Comparison of ENCODE assay signal across 8 cellular contexts in the genomic region with DNA sequence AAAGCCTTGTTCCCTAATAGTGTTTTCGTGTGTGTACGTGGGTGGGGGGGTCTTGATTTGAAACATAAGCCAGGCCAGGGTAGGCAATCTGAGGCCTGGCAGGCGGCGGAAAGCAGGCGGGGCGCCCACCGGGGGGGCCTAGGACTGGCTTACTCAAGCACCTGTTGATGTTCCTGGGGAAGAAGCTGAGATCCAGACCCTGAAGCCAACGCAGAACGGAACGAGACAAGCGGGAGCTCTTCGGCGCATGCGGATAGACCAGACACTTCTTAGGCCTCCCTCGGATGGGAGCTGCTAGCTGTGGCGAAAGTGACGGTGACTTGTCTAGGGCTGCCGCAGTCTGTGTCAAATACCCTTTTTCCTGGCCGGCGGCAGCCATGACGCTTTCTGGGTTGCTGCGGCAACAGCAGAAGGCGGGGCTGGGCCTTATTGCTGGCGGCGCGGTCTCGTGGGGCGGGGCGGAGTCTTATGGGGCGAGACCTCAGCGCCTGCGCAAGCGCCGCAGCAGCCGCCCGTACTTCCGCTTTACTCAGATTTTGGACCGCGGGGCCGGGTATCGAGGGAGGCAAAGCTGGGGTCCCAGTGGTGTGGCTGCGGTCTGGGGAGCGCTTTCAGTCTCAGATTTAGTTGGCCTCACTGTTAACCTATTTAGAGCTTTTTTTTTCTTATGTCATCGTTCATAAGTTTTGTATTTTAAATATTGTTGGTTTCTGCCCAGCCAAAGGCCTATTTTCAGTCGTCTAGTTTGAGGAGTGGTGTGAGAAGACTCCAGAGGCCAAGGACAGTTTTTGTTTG. TPM values are rescaled to one million over a fixed set of nuclear protein-coding genes. Genes with fewer than 3 reads are reported as not detected.
DNase-seq lines count a peak whose midpoint lies in the region; ATAC-seq and TF ChIP-seq lines count a peak whose summit lies in the region.

Gene SPATA4 (minus strand): TSS at position 402 of the 795 bp plus-strand sequence. CDS start 23 bp downstream, at position 379.

- ATAC-seq in HG02588 (IDR thresholded peaks at IDR 0.05; ENCODE audit: unreplicated experiment): peak; percentile 97
- peak; percentile 99 for ATAC-seq in gastroesophageal sphincter

- DNase-seq in GF-D8 (lab: John Stamatoyannopoulos, UW) (peak; percentile 41), NCI-H1048 (lab: John Stamatoyannopoulos, UW) (peak; percentile 32), SK-N-MC (ENCODE audit: low read depth, low spot score) (peak; percentile 34)
- peak; percentile 95 for DNase-seq in activated naive CD4-positive, alpha-beta T cell treated with anti-CD3 and anti-CD28 coated beads, Interleukin-2, amount 50 U/mL, for 16 hours

- no peaks in the 10 kb centered on the region for H3K27me3 ChIP-seq in gastroesophageal sphincter
- peaks cover 44% of the 10 kb centered on the region for H3K27me3 ChIP-seq in neutrophil
- H3K27me3 ChIP-seq in subcutaneous abdominal adipose tissue (ENCODE audit: control insufficient read depth in 5 of 5, insufficient read depth in 4 of 5, low read length in 5 of 5): peaks cover 0 to 4% (median 0%) of the 10 kb centered on the region in 5 donors

- H3K9me3 ChIP-seq in SK-N-MC (ENCODE audit: low read depth, low read length): no peaks in the 10 kb centered on the region
- no peaks in the 10 kb centered on the region for H3K9me3 ChIP-seq in gastroesophageal sphincter
- H3K9me3 ChIP-seq in neutrophil: no peaks in the 10 kb centered on the region
- no peaks in the 10 kb centered on the region for H3K9me3 ChIP-seq in subcutaneous abdominal adipose tissue (ENCODE audit: control insufficient read depth in 5 of 5, low read length in 5 of 5)

- peak; percentile 26 to 65 for TF ChIP-seq POLR2A in gastroesophageal sphincter (IDR thresholded peaks at IDR 0.05)

- no peak for TF ChIP-seq EP300 in gastroesophageal sphincter (IDR thresholded peaks at IDR 0.05)

- TF ChIP-seq CTCF in gastroesophageal sphincter (IDR thresholded peaks at IDR 0.05) (no peak), neutrophil (IDR thresholded peaks at IDR 0.05) (no peak)

- H3K4me3 ChIP-seq in SK-N-MC (peak within 1 kb of the TSS; percentile 87), gastroesophageal sphincter (peak within 1 kb of the TSS; percentile 57 to 71), neutrophil (ENCODE audit: low read depth in 1 of 2, low read length in 1 of 2) (peak within 1 kb of the TSS; percentile 54 to 72), subcutaneous abdominal adipose tissue (ENCODE audit: low read depth in 1 of 5, low read length in 5 of 5) (peak within 1 kb of the TSS; percentile 79 to 96 (median 93))

- H3K9ac ChIP-seq in SK-N-MC (ENCODE audit: insufficient read length) (peak within 1 kb of the TSS; percentile 83), subcutaneous abdominal adipose tissue (ENCODE audit: low read length in 5 of 5) (peak within 1 kb of the TSS; percentile 48 to 82 (median 80))

- H3K4me1 ChIP-seq in gastroesophageal sphincter (peaks cover 0 to 28% (median 3%) of the 10 kb centered on the region in 3 donors), neutrophil (ENCODE audit: control insufficient read depth in 1 of 2, insufficient read depth in 1 of 2, low read depth in 1 of 2, low read length in 1 of 2) (peaks cover 6 to 9% of the 10 kb centered on the region in 2 experiments), subcutaneous abdominal adipose tissue (ENCODE audit: control insufficient read depth in 5 of 5, insufficient read depth in 5 of 5, low read length in 5 of 5) (peaks cover 0 to 9% (median 7%) of the 10 kb centered on the region in 5 donors)

- WGBS in gastroesophageal sphincter (ENCODE audit: low coverage in 1 of 2), 2 donors: 0 to 1% methylated on average over 6 to 33 of the region's 45 CpGs

- H3K27ac ChIP-seq in SK-N-MC: peak within 1 kb of the TSS; percentile 58; the same call in 1 of the 2 replicates
- peak within 1 kb of the TSS; percentile 51 to 83 (median 83) for H3K27ac ChIP-seq in gastroesophageal sphincter
- H3K27ac ChIP-seq in neutrophil: peak within 1 kb of the TSS; percentile 32
- H3K27ac ChIP-seq in subcutaneous abdominal adipose tissue (ENCODE audit: low read depth, low read length): peak within 1 kb of the TSS; percentile 58

- H3K36me3 ChIP-seq in SK-N-MC (ENCODE audit: insufficient read depth, low read length) (no peaks in the 10 kb centered on the region), gastroesophageal sphincter (no peaks in the 10 kb centered on the region), neutrophil (no peaks in the 10 kb centered on the region), subcutaneous abdominal adipose tissue (ENCODE audit: control insufficient read depth in 5 of 5, insufficient read depth in 5 of 5, low read length in 5 of 5) (no peaks in the 10 kb centered on the region)

RNA-seq across cellular contexts. Expression of gene SPATA4, which starts in this region (rescaled TPM):
- under 1 TPM in 2 of 4 donors, not detected in 2; 0.46 to 0.64 TPM for total RNA-seq in gastroesophageal sphincter

Comparison
In these comparisons a context has a peak if more than half of its experiments do, and no peak if none do; other contexts are left out.
1. Peak in every context shown above with its lines: DNase-seq, ATAC-seq, H3K4me3 ChIP-seq and H3K27ac ChIP-seq.
2. Peak in ATAC-seq, H3K4me3 ChIP-seq and H3K27ac ChIP-seq in gastroesophageal sphincter; RNA of the gene not detected or under 1 TPM.
3. DNase-seq: peak in every context shown above with its lines; median percentile 95 in activated naive CD4-positive, alpha-beta T cell treated with anti-CD3 and anti-CD28 coated beads, Interleukin-2, amount 50 U/mL, for 16 hours; 41 in GF-D8; 34 in SK-N-MC; 32 in NCI-H1048.
4. H3K27ac ChIP-seq: peak in every context shown above with its lines; median percentile 83 in gastroesophageal sphincter; 58 in SK-N-MC; 58 in subcutaneous abdominal adipose tissue; 32 in neutrophil.